30 cellular contexts compared by ENCODE assay signal in genomic region chr3:184405075-184406060, GRCh38. TPM values are rescaled to one million over a fixed set of nuclear protein-coding genes. Genes with fewer than 3 reads are reported as not detected.
DNase-seq lines count a peak whose midpoint lies in the region; ATAC-seq and TF ChIP-seq lines count a peak whose summit lies in the region.
"Had no signal": no experiment of that assay in that cellular context is flagged by ENCODE, and none has a peak within 500 bp of the region (broad histone marks: within the 10 kb centered on the region; RNA-seq: fewer than 3 reads in every experiment).

No MANE protein-coding gene starts in this region.

- H3K27ac ChIP-seq in colonic mucosa: no peak overlapping the region
- H3K27ac ChIP-seq: A549, coronary artery, esophagus muscularis mucosa, vagina had no signal

- H3K36me3 ChIP-seq in colonic mucosa: no peaks in the 10 kb centered on the region
- H3K36me3 ChIP-seq: esophagus muscularis mucosa, vagina had no signal

- H3K9ac ChIP-seq in colonic mucosa (ENCODE audit: low read depth in 2 of 2, low read length in 2 of 2): no peak overlapping the region

- intact Hi-C loops in colonic mucosa (cut with DNase I): no loop called here

- H3K27me3 ChIP-seq in colonic mucosa: no peaks in the 10 kb centered on the region
- H3K27me3 ChIP-seq: vagina had no signal

- DNase-seq in Ammon's horn (ENCODE audit: low spot score): peak; percentile 72
- DNase-seq in Jurkat, Clone E6-1 (ENCODE audit: low read depth, low spot score): peak; percentile 75
- peak; percentile 55 for DNase-seq in amniotic epithelial cell (ENCODE audit: low read depth)
- no peak for DNase-seq in omental fat pad (ENCODE audit: low spot score)
- no peak for DNase-seq in colonic mucosa
- DNase-seq in epidermal melanocyte (ENCODE audit: insufficient read length, low spot score): no peak
- DNase-seq in islet precursor cell: no peak
- DNase-seq in effector CD4-positive, alpha-beta T cell: no peak
- DNase-seq: activated CD4-positive, alpha-beta T cell treated with anti-CD3 and anti-CD28 coated beads, Interleukin-2, amount 50 U/mL, for 48 hours; activated CD8-positive, alpha-beta memory T cell treated with anti-CD3 and anti-CD28 coated beads, Interleukin-2, amount 50 U/mL, for 4 hours; activated naive CD4-positive, alpha-beta T cell treated with anti-CD3 and anti-CD28 coated beads, Interleukin-2, amount 10 ng/mL, durations not matched to agents 7 days and 5 days; AML-193; CD8-positive, alpha-beta T cell; endodermal cell; foreskin melanocyte; HCEC 1CT; left colon; NCI-H1048; NCI-H1694 treated with DMSO at 0.1 percent for 48 hours; SHP77 treated with DMSO at 0.1 percent for 48 hours; stimulated activated CD4-positive, alpha-beta T cell treated with anti-CD3 and anti-CD28 coated beads, Interleukin-15, amount 100 ng/mL, for 24 hours; stimulated activated naive CD4-positive, alpha-beta T cell treated with Interleukin-2 at 50 U/mL for 16 hours; T1000 had no signal

- no peaks in the 10 kb centered on the region for H3K4me1 ChIP-seq in colonic mucosa
- H3K4me1 ChIP-seq: A549, esophagus muscularis mucosa had no signal

- peak; percentile 29 for ATAC-seq in omental fat pad (ENCODE audit: low FRiP score)
- ATAC-seq: activated CD4-positive, CD25-positive, alpha-beta regulatory T cell treated with anti-CD3 and anti-CD28 coated beads, Interleukin-2, amount 50 U/mL, for 24 hours; CD8-positive, alpha-beta T cell; left colon had no signal

- no peak overlapping the region for H3K4me3 ChIP-seq in Jurkat, Clone E6-1 (ENCODE audit: low read length)
- no peak overlapping the region for H3K4me3 ChIP-seq in colonic mucosa
- H3K4me3 ChIP-seq: A549, coronary artery, esophagus muscularis mucosa, vagina had no signal

- no peaks in the 10 kb centered on the region for H3K9me3 ChIP-seq in colonic mucosa
- H3K9me3 ChIP-seq: A549, esophagus muscularis mucosa, vagina had no signal

- TF ChIP-seq CTCF in omental fat pad (IDR thresholded peaks at IDR 0.05) (no peak), colonic mucosa (IDR thresholded peaks at IDR 0.05) (no peak)

RNA-seq across cellular contexts. Expression of gene CHRD, which starts 25.5 kb away (rescaled TPM):
- polyA plus RNA-seq in Jurkat, Clone E6-1 (2012; ENCODE audit: insufficient read depth, insufficient read length): not detected
- 10 to 100 TPM in 1 of 4 donors, 1 to 10 TPM in 3; 5.8 to 12.2 (median 9.2) TPM for total RNA-seq in omental fat pad
- total RNA-seq in colonic mucosa: 1 to 10 TPM; 2.0 TPM
- total RNA-seq: activated T-helper 1 cell treated with anti-CD3 and anti-CD28 coated beads, Interleukin-12 subunit alpha, Interleukin-12 subunit beta, Interleukin-2, Interleukin-4 antibody, amounts not matched to agents 30 ng/mL and 10 ng/mL and 1 ng/mL, durations not matched to agents 14 hours and 24 hours and 36 hours; bronchial epithelial cell; CD8-positive, alpha-beta T cell had no signal

RNA-seq across cellular contexts. Expression of gene THPO, which starts 27.4 kb away (rescaled TPM):
- polyA plus RNA-seq in Jurkat, Clone E6-1 (2012; ENCODE audit: insufficient read depth, insufficient read length): not detected
- total RNA-seq in omental fat pad (1 to 10 TPM in 1 of 4 donors, under 1 TPM in 3; 0.36 to 1.3 (median 0.94) TPM), colonic mucosa (under 1 TPM in 1 of 2 donors, not detected in 1; 0.17 TPM)
- total RNA-seq: activated T-helper 1 cell treated with anti-CD3 and anti-CD28 coated beads, Interleukin-12 subunit alpha, Interleukin-12 subunit beta, Interleukin-2, Interleukin-4 antibody, amounts not matched to agents 30 ng/mL and 10 ng/mL and 1 ng/mL, durations not matched to agents 14 hours and 24 hours and 36 hours; bronchial epithelial cell; CD8-positive, alpha-beta T cell; left colon had no signal

RNA-seq across cellular contexts. Expression of gene POLR2H, which starts 43.9 kb away (rescaled TPM):
- 225 TPM for polyA plus RNA-seq in Jurkat, Clone E6-1 (2012; ENCODE audit: insufficient read depth, insufficient read length)
- total RNA-seq in omental fat pad: 100 to 1,000 TPM in 1 of 4 donors, 10 to 100 TPM in 3; 63.9 to 110 (median 89.3) TPM
- total RNA-seq in colonic mucosa: 100 to 1,000 TPM in 1 of 2 donors, 10 to 100 TPM in 1; 98.2 to 130 TPM

RNA-seq across cellular contexts. Expression of gene CLCN2, which starts 44.0 kb away (rescaled TPM):
- 7.6 TPM for polyA plus RNA-seq in Jurkat, Clone E6-1 (2012; ENCODE audit: insufficient read depth, insufficient read length)
- total RNA-seq in omental fat pad (1 to 10 TPM; 2.1 to 8.4 (median 3.8) TPM), colonic mucosa (10 to 100 TPM; 61.1 to 71.6 TPM)

Comparison
In these comparisons a context has a peak if more than half of its experiments do, and no peak if none do; other contexts are left out.
1. DNase-seq: peak in Ammon's horn (single experiment), Jurkat, Clone E6-1 (single experiment) and amniotic epithelial cell (single experiment); none in omental fat pad (single experiment), colonic mucosa (single experiment), epidermal melanocyte (single experiment), islet precursor cell (single experiment) and effector CD4-positive, alpha-beta T cell (single experiment).